ENCODE assay signal across 8 cellular contexts in genomic region chr19:39846678-39847486, GRCh38. TPM values are rescaled to one million over a fixed set of nuclear protein-coding genes. Genes with fewer than 3 reads are reported as not detected.
DNase-seq lines count a peak whose midpoint lies in the region; ATAC-seq and TF ChIP-seq lines count a peak whose summit lies in the region.

No MANE protein-coding gene starts in this region.

- peaks cover 42% of the 10 kb centered on the region for H3K4me1 Mint-ChIP-seq in activated T-cell treated with anti-CD3 and anti-CD28 coated beads, Interleukin-2, amount 50 U/mL, for 4 hours (ENCODE audit: low read depth)

- 43 to 45% methylated on average over 12 of the region's 12 CpGs for WGBS in thyroid gland, 2 donors

- intact Hi-C loops in ascending aorta (cut with DNase I) (loop anchor here (1.0 to 10.0 kb wide), 7 partner anchors 14 to 1418 kb away; partner anchors contain the start of genes AKT2, CCNP, EID2B and HNRNPUL1), thyroid gland (cut with DNase I) (loop anchor here (10.0 kb wide), 1 partner anchor 128 kb away; the partner anchor contains the start of gene PSMC4)

- H3K36me3 ChIP-seq in ascending aorta (no peaks in the 10 kb centered on the region), thyroid gland (no peaks in the 10 kb centered on the region)

- no peak for TF ChIP-seq CTCF in ascending aorta (IDR thresholded peaks at IDR 0.05)
- no peak for TF ChIP-seq CTCF in thyroid gland (IDR thresholded peaks at IDR 0.05)

- no peak for TF ChIP-seq POLR2A in thyroid gland (IDR thresholded peaks at IDR 0.05)

- peak overlapping the region; percentile 96 for H3K4me3 Mint-ChIP-seq in activated T-cell treated with anti-CD3 and anti-CD28 coated beads, Interleukin-2, amount 50 U/mL, for 4 hours

- H3K9me3 ChIP-seq in ascending aorta: no peaks in the 10 kb centered on the region
- H3K9me3 ChIP-seq in thyroid gland: no peaks in the 10 kb centered on the region

- peak overlapping the region; percentile 75 to 82 for H3K4me3 ChIP-seq in ascending aorta
- H3K4me3 ChIP-seq in thyroid gland (replicated peaks in 1 of 3): peak overlapping the region in 2 of 3 donors; percentile 21 to 86

- H3K27me3 Mint-ChIP-seq in activated T-cell treated with anti-CD3 and anti-CD28 coated beads, Interleukin-2, amount 50 U/mL, for 4 hours (ENCODE audit: low read depth): peaks cover 1% of the 10 kb centered on the region

- H3K4me1 ChIP-seq in ascending aorta (peaks cover 9 to 24% of the 10 kb centered on the region in 2 donors), thyroid gland (peaks cover 18 to 38% of the 10 kb centered on the region in 2 donors)

- peaks cover 12% of the 10 kb centered on the region for H3K36me3 Mint-ChIP-seq in activated T-cell treated with anti-CD3 and anti-CD28 coated beads, Interleukin-2, amount 50 U/mL, for 4 hours (ENCODE audit: insufficient read depth)

- H3K27ac ChIP-seq in ascending aorta (peak overlapping the region; percentile 77 to 86), layer of hippocampus (ENCODE audit: low read depth, low read length) (peak overlapping the region; percentile 84), thyroid gland (peak overlapping the region; percentile 77 to 86 (median 80))

- H3K9me3 Mint-ChIP-seq in activated T-cell treated with anti-CD3 and anti-CD28 coated beads, Interleukin-2, amount 50 U/mL, for 4 hours: no peaks in the 10 kb centered on the region

- no peak for ATAC-seq in activated T-cell treated with anti-CD3 and anti-CD28 coated beads, Interleukin-2, amount 50 U/mL, for 4 hours
- ATAC-seq in HG03442 (IDR thresholded peaks at IDR 0.05; ENCODE audit: unreplicated experiment): no peak

- H3K27me3 ChIP-seq in ascending aorta (no peaks in the 10 kb centered on the region), layer of hippocampus (ENCODE audit: control insufficient read depth, insufficient read depth, low read length) (no peaks in the 10 kb centered on the region), thyroid gland (no peaks in the 10 kb centered on the region)

- DNase-seq in activated T-cell treated with anti-CD3 and anti-CD28 coated beads, Interleukin-2, amount 50 U/mL, for 4 hours: no peak
- no peak for DNase-seq in activated T-cell treated with anti-CD3 and anti-CD28 coated beads for 4 hours
- no peak for DNase-seq in ascending aorta (ENCODE audit: low spot score in 2 of 2)
- DNase-seq in thyroid gland: no peak
- no peak for DNase-seq in AG08395 (ENCODE audit: low spot score)
- no peak for DNase-seq in stimulated activated naive CD4-positive, alpha-beta T cell treated with Interleukin-2 at 50 U/mL for 16 hours (lab: John Stamatoyannopoulos, UW)

RNA-seq across cellular contexts. Expression of gene FBL, which starts 0.7 kb away (rescaled TPM):
- 100 to 1,000 TPM; 738 to 880 (median 839) TPM for total RNA-seq in activated T-cell treated with anti-CD3 and anti-CD28 coated beads, Interleukin-2, amount 50 U/mL, for 4 hours
- total RNA-seq in ascending aorta (92.1 TPM), thyroid gland (100 to 1,000 TPM in 1 of 4 donors, 10 to 100 TPM in 3; 80.9 to 118 (median 91.1) TPM)

RNA-seq across cellular contexts. Expression of gene DYRK1B, which starts 12.9 kb away (rescaled TPM):
- 1 to 10 TPM; 2.8 to 3.2 (median 2.8) TPM for total RNA-seq in activated T-cell treated with anti-CD3 and anti-CD28 coated beads, Interleukin-2, amount 50 U/mL, for 4 hours
- 34.7 TPM for total RNA-seq in ascending aorta
- 10 to 100 TPM; 15.6 to 31.2 (median 22.6) TPM for total RNA-seq in thyroid gland
